In the genomic region with DNA sequence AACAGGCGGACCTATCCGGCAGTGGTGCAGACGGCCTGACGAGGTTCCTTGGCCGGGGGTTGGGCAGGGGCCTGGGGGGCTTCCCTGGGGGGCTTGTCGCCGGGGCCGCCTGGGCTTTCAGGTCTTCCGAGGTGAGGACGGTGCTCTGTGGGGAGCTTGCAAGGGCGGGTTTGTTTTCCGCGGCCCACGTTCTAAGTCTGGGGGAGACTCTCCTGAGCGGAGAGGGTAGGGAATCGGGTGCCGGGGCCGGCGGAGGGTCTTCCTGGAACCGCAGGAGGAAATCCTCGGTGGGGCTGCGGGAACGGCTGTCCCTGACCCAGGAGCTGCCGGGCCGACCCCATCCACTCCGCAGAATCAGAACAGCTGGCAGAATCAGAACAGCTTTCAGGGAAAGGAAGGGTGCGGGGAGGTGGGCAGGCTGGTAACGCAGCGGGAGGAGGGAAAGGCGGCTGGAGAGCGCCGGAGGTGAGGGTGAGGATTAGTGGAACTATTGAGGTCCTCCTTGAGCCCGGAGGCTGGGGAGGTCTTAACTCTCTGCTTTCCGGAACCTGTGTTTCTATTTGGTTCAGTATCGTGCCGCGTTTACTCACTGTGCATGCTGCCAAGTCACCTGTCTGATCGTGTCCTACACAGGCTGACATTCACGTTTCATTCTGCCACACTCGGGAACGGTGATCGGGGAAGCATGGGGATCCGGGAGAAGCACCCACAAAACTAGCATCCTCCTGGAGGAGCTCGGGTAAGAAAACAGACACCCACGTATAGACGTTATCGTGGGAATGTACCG, we compare ENCODE assay signal across 7 cellular contexts. TPM values are rescaled to one million over a fixed set of nuclear protein-coding genes. Genes with fewer than 3 reads are reported as not detected.
DNase-seq lines count a peak whose midpoint lies in the region; ATAC-seq and TF ChIP-seq lines count a peak whose summit lies in the region.

No MANE protein-coding gene starts in this region.

- H3K27me3 ChIP-seq in GM06990 (replicated peaks; ENCODE audit: control insufficient read depth, insufficient read depth, low read length) (no peaks in the 10 kb centered on the region), HUES64 (ENCODE audit: insufficient read depth, low read length) (no peaks in the 10 kb centered on the region), muscle layer of duodenum (ENCODE audit: low read depth, low read length) (no peaks in the 10 kb centered on the region), upper lobe of right lung (no peaks in the 10 kb centered on the region)

- intact Hi-C loops in upper lobe of right lung (cut with DNase I): no loop called here

- H3K9me3 Mint-ChIP-seq in activated CD4-positive, alpha-beta T cell treated with anti-CD3 and anti-CD28 coated beads, Interleukin-2, amount 10 ng/mL, durations not matched to agents 7 days and 5 days: no peaks in the 10 kb centered on the region

- peak; percentile 21 for ATAC-seq in GM21526 (IDR thresholded peaks at IDR 0.05; ENCODE audit: low FRiP score, unreplicated experiment)
- ATAC-seq in upper lobe of right lung: peak; percentile 57

- peak overlapping the region; percentile 96 for H3K27ac Mint-ChIP-seq in activated CD4-positive, alpha-beta T cell treated with anti-CD3 and anti-CD28 coated beads, Interleukin-2, amount 10 ng/mL, durations not matched to agents 7 days and 5 days

- H3K27ac ChIP-seq in HUES64 (ENCODE audit: low read depth, low read length) (peak overlapping the region; percentile 85), epithelial cell of prostate (peak overlapping the region; percentile 67), muscle layer of duodenum (ENCODE audit: low read length) (peak overlapping the region; percentile 56), upper lobe of right lung (peak overlapping the region; percentile 90)

- 3% methylated on average over 48 of the region's 48 CpGs for WGBS in HUES64

- H3K9me3 ChIP-seq in HUES64 (ENCODE audit: insufficient read depth, low read depth, low read length): no peaks in the 10 kb centered on the region
- H3K9me3 ChIP-seq in muscle layer of duodenum (ENCODE audit: control insufficient read depth in 1 of 2, low read length in 2 of 2): no peaks in the 10 kb centered on the region
- H3K9me3 ChIP-seq in upper lobe of right lung: no peaks in the 10 kb centered on the region

- H3K4me3 ChIP-seq in GM06990 (replicated peaks; ENCODE audit: low read depth, low read length) (peak overlapping the region; percentile 95), HUES64 (ENCODE audit: low read length) (peak overlapping the region; percentile 96), muscle layer of duodenum (ENCODE audit: low read depth in 1 of 2, low read length in 2 of 2) (peak overlapping the region; percentile 89 to 95), upper lobe of right lung (peak overlapping the region; percentile 100)

- peaks cover 14% of the 10 kb centered on the region for H3K4me1 ChIP-seq in HUES64 (ENCODE audit: insufficient read depth, low read length)
- H3K4me1 ChIP-seq in muscle layer of duodenum (ENCODE audit: control insufficient read depth in 1 of 2, insufficient read depth in 2 of 2, low read length in 2 of 2): peaks cover 11 to 44% of the 10 kb centered on the region in 2 donors
- peaks cover 34% of the 10 kb centered on the region for H3K4me1 ChIP-seq in upper lobe of right lung

- CTCF ChIA-PET in activated CD4-positive, alpha-beta T cell treated with anti-CD3 and anti-CD28 coated beads, Interleukin-2, amount 10 ng/mL, durations not matched to agents 7 days and 5 days (lab: Charles Lee): interaction anchor here (0.6 to 1.5 kb wide), 8 partner anchors 9 to 670 kb away, joined by 3 to 12 read pairs (median 4); no protein-coding TSS in a partner anchor

- H3K4me3 Mint-ChIP-seq in activated CD4-positive, alpha-beta T cell treated with anti-CD3 and anti-CD28 coated beads, Interleukin-2, amount 10 ng/mL, durations not matched to agents 7 days and 5 days: peak overlapping the region; percentile 95

- DNase-seq in GM06990 (ENCODE audit: extremely low read depth, insufficient read length) (no peak), epithelial cell of prostate (ENCODE audit: low read depth, low spot score) (no peak), upper lobe of right lung (peak; percentile 75)
- DNase-seq in activated CD4-positive, alpha-beta T cell treated with anti-CD3 and anti-CD28 coated beads, Interleukin-2, amount 10 ng/mL, durations not matched to agents 7 days and 5 days: peak; percentile 39

- H3K9ac ChIP-seq in HUES64 (ENCODE audit: low read depth, low read length): peak overlapping the region; percentile 88

- no peak for TF ChIP-seq CTCF in GM06990 (IDR thresholded peaks at IDR 0.05; ENCODE audit: insufficient read depth, low read length, poor library complexity, severe bottlenecking)
- TF ChIP-seq CTCF in upper lobe of right lung (IDR thresholded peaks at IDR 0.05): no peak

- H3K36me3 Mint-ChIP-seq in activated CD4-positive, alpha-beta T cell treated with anti-CD3 and anti-CD28 coated beads, Interleukin-2, amount 10 ng/mL, durations not matched to agents 7 days and 5 days (ENCODE audit: low read depth): peaks cover 33% of the 10 kb centered on the region

- H3K27me3 Mint-ChIP-seq in activated CD4-positive, alpha-beta T cell treated with anti-CD3 and anti-CD28 coated beads, Interleukin-2, amount 10 ng/mL, durations not matched to agents 7 days and 5 days: no peaks in the 10 kb centered on the region

- H3K4me1 Mint-ChIP-seq in activated CD4-positive, alpha-beta T cell treated with anti-CD3 and anti-CD28 coated beads, Interleukin-2, amount 10 ng/mL, durations not matched to agents 7 days and 5 days: peaks cover 65% of the 10 kb centered on the region

- H3K36me3 ChIP-seq in GM06990 (ENCODE audit: control insufficient read depth, insufficient read depth, low read length): peaks cover 4% of the 10 kb centered on the region
- H3K36me3 ChIP-seq in HUES64 (ENCODE audit: insufficient read depth, low read length): peaks cover 33% of the 10 kb centered on the region
- peaks cover 10 to 15% of the 10 kb centered on the region in 2 donors for H3K36me3 ChIP-seq in muscle layer of duodenum (ENCODE audit: control insufficient read depth in 1 of 2, insufficient read depth in 2 of 2, low read length in 2 of 2)
- peaks cover 25% of the 10 kb centered on the region for H3K36me3 ChIP-seq in upper lobe of right lung

- POLR2A ChIA-PET in activated CD4-positive, alpha-beta T cell treated with anti-CD3 and anti-CD28 coated beads, Interleukin-2, amount 10 ng/mL, durations not matched to agents 7 days and 5 days (lab: Charles Lee): interaction anchor here (0.6 to 1.0 kb wide), 2 partner anchors 32 to 272 kb away, joined by 3 read pairs; no protein-coding TSS in a partner anchor

RNA-seq across cellular contexts. Expression of a gene that starts 28.9 kb away (rescaled TPM):
- not detected for polyA plus RNA-seq in HUES64 (2013, experiment 1 of 2)
- polyA plus RNA-seq in HUES64 (2013, experiment 2 of 2): not detected
- not detected for total RNA-seq in activated CD4-positive, alpha-beta T cell treated with anti-CD3 and anti-CD28 coated beads, Interleukin-2, amount 10 ng/mL, durations not matched to agents 7 days and 5 days
- total RNA-seq in upper lobe of right lung: not detected

RNA-seq across cellular contexts. Expression of a gene that starts 39.9 kb away (rescaled TPM):
- 13.1 TPM for polyA plus RNA-seq in HUES64 (2013, experiment 1 of 2)
- polyA plus RNA-seq in HUES64 (2013, experiment 2 of 2): 17.4 TPM
- total RNA-seq in activated CD4-positive, alpha-beta T cell treated with anti-CD3 and anti-CD28 coated beads, Interleukin-2, amount 10 ng/mL, durations not matched to agents 7 days and 5 days: 10 to 100 TPM; 29.2 to 32.5 TPM
- total RNA-seq in upper lobe of right lung: 37.0 TPM

Comparison
In these comparisons a context has a peak if more than half of its experiments do, and no peak if none do; other contexts are left out.
1. DNase-seq: peak in activated CD4-positive, alpha-beta T cell treated with anti-CD3 and anti-CD28 coated beads, Interleukin-2, amount 10 ng/mL, durations not matched to agents 7 days and 5 days (single experiment) and upper lobe of right lung (single experiment); none in GM06990 (single experiment) and epithelial cell of prostate (single experiment).
2. Peak in every context shown above with its lines, with median percentiles within 50 percentile points of each other: H3K4me3 ChIP-seq and H3K27ac ChIP-seq.